24 cellular contexts compared by ENCODE assay signal in genomic region chr5:177547736-177548135, GRCh38. TPM values are rescaled to one million over a fixed set of nuclear protein-coding genes. Genes with fewer than 3 reads are reported as not detected.
DNase-seq lines count a peak whose midpoint lies in the region; TF ChIP-seq lines count a peak whose summit lies in the region.
"Had no signal": no experiment of that assay in that cellular context is flagged by ENCODE, and none has a peak within 500 bp of the region (broad histone marks: within the 10 kb centered on the region; RNA-seq: fewer than 3 reads in every experiment).

No MANE protein-coding gene starts in this region.

- POLR2A ChIA-PET in Caco-2 (lab: Charles Lee) (no interaction called here), A673 (lab: Charles Lee; ENCODE audit: low non-redundant PET) (no interaction called here)

- peak overlapping the region in 4 of 8 donors; percentile 2 to 37 (median 16) for H3K27ac ChIP-seq in spleen
- no peak overlapping the region for H3K27ac ChIP-seq in Peyer's patch
- no peak overlapping the region for H3K27ac ChIP-seq in A673 (ENCODE audit: low read depth, low read length, poor library complexity, severe bottlenecking)
- H3K27ac ChIP-seq: neural progenitor cell, thyroid gland had no signal

- H3K27me3 ChIP-seq in Caco-2 (replicated peaks; ENCODE audit: control insufficient read depth, insufficient read depth, low read length): no peaks in the 10 kb centered on the region
- no peaks in the 10 kb centered on the region for H3K27me3 ChIP-seq in spleen (replicated peaks in 1 of 7)
- no peaks in the 10 kb centered on the region for H3K27me3 ChIP-seq in Peyer's patch
- H3K27me3 ChIP-seq in A673 (replicated peaks; ENCODE audit: insufficient read depth, low read depth, low read length, poor library complexity): no peaks in the 10 kb centered on the region
- H3K27me3 ChIP-seq: neural progenitor cell, thyroid gland had no signal

- H3K36me3 Mint-ChIP-seq in Caco-2 (ENCODE audit: insufficient read depth, unreplicated experiment): peaks cover 25% of the 10 kb centered on the region
- H3K36me3 Mint-ChIP-seq in brain: peaks cover 46% of the 10 kb centered on the region

- H3K9me3 ChIP-seq in Caco-2 (no peaks in the 10 kb centered on the region), spleen (no peaks in the 10 kb centered on the region), Peyer's patch (no peaks in the 10 kb centered on the region), A673 (ENCODE audit: low read depth, low read length, poor library complexity, severe bottlenecking) (no peaks in the 10 kb centered on the region)
- H3K9me3 ChIP-seq: thyroid gland had no signal

- BruUV-seq in Caco-2 (replicated peaks; lab: Mats Ljungman, UMichigan): no TSS peak
- BruUV-seq in A673 (replicated peaks; lab: Mats Ljungman, UMichigan): no TSS peak

- intact Hi-C loops in Caco-2 (cut with micrococcal nuclease; ENCODE audit: unreplicated experiment) (no loop called here), spleen (cut with DNase I; ENCODE audit: low total_unique reads) (no loop called here), A673 (cut with micrococcal nuclease; ENCODE audit: unreplicated experiment) (no loop called here)

- TF ChIP-seq POLR2A in spleen (IDR thresholded peaks at IDR 0.05) (no peak), Peyer's patch (IDR thresholded peaks at IDR 0.05) (no peak)

- H3K4me1 ChIP-seq in Caco-2 (peaks cover 14% of the 10 kb centered on the region), spleen (peaks cover 14 to 94% (median 54%) of the 10 kb centered on the region in 6 donors), Peyer's patch (peaks cover 0 to 24% (median under 1%) of the 10 kb centered on the region in 4 donors), A673 (ENCODE audit: insufficient read depth, low read length, poor library complexity, severe bottlenecking) (peaks cover 20% of the 10 kb centered on the region)

- H3K36me3 ChIP-seq in Caco-2 (ENCODE audit: control insufficient read depth, insufficient read depth, low read length): peaks cover 2% of the 10 kb centered on the region
- H3K36me3 ChIP-seq in spleen: peaks cover 0 to 45% (median 6%) of the 10 kb centered on the region in 6 donors
- H3K36me3 ChIP-seq in Peyer's patch: peaks cover 0 to 12% (median 0%) of the 10 kb centered on the region in 3 donors
- peaks cover 12% of the 10 kb centered on the region for H3K36me3 ChIP-seq in A673 (ENCODE audit: insufficient read depth, low read length, poor library complexity, severe bottlenecking)
- H3K36me3 ChIP-seq: neural progenitor cell, thyroid gland had no signal

- WGBS in spleen, 5 donors: 63 to 86% (median 71%) methylated on average over 3 of the region's 3 CpGs

- CTCF ChIA-PET in Caco-2 (lab: Charles Lee) (no interaction called here), A673 (lab: Charles Lee) (no interaction called here)

- H3K4me1 Mint-ChIP-seq in Caco-2 (ENCODE audit: low read depth, unreplicated experiment): peaks cover 22% of the 10 kb centered on the region
- peaks cover 87% of the 10 kb centered on the region for H3K4me1 Mint-ChIP-seq in brain

- peak overlapping the region; percentile 33 for H3K27ac Mint-ChIP-seq in Caco-2 (ENCODE audit: unreplicated experiment)
- H3K27ac Mint-ChIP-seq in brain: peak overlapping the region in 4 of 5 experiments; percentile 53 to 87 (median 72)
- H3K27ac Mint-ChIP-seq: activated B cell treated with CpG ODN at 0.5 μM for 24 hours; activated CD4-positive, alpha-beta memory T cell treated with anti-CD3 and anti-CD28 coated beads for 36 hours; mesothelial cell of epicardium; neural progenitor cell had no signal

- no peak for TF ChIP-seq CTCF in Caco-2 (IDR thresholded peaks at IDR 0.05; ENCODE audit: insufficient read depth in 1 of 2, low read depth in 1 of 2, low read length in 1 of 2, severe bottlenecking in 1 of 2, unreplicated experiment in 1 of 2)
- no peak for TF ChIP-seq CTCF in brain (conservative IDR thresholded peaks at IDR 0.05)
- TF ChIP-seq CTCF in spleen (IDR thresholded peaks at IDR 0.05 in 8 of 11, conservative IDR thresholded peaks at IDR 0.05 in 3 of 11): no peak
- TF ChIP-seq CTCF in Peyer's patch (IDR thresholded peaks at IDR 0.05): no peak
- no peak for TF ChIP-seq CTCF in A673 (conservative IDR thresholded peaks at IDR 0.05; ENCODE audit: low read depth, low read length)

- no peaks in the 10 kb centered on the region for H3K9me3 Mint-ChIP-seq in Caco-2 (ENCODE audit: unreplicated experiment)
- H3K9me3 Mint-ChIP-seq in brain: peaks cover 0 to 6% (median 0%) of the 10 kb centered on the region in 5 experiments
- H3K9me3 Mint-ChIP-seq: activated B cell treated with CpG ODN at 0.5 μM for 24 hours; activated CD4-positive, alpha-beta memory T cell treated with anti-CD3 and anti-CD28 coated beads for 36 hours; H9; mesothelial cell of epicardium; neural progenitor cell had no signal

- H3K4me3 ChIP-seq in Caco-2 (ENCODE audit: low read depth, low read length): no peak overlapping the region
- H3K4me3 ChIP-seq in spleen: no peak overlapping the region
- no peak overlapping the region for H3K4me3 ChIP-seq in Peyer's patch
- no peak overlapping the region for H3K4me3 ChIP-seq in A673 (ENCODE audit: low read depth, low read length, poor library complexity, severe bottlenecking)
- H3K4me3 ChIP-seq: neural progenitor cell, thyroid gland had no signal

- no peaks in the 10 kb centered on the region for H3K27me3 Mint-ChIP-seq in Caco-2 (ENCODE audit: insufficient read depth, unreplicated experiment)
- no peaks in the 10 kb centered on the region for H3K27me3 Mint-ChIP-seq in brain
- H3K27me3 Mint-ChIP-seq: activated B cell treated with CpG ODN at 0.5 μM for 24 hours; activated CD4-positive, alpha-beta memory T cell treated with anti-CD3 and anti-CD28 coated beads for 36 hours had no signal

- DNase-seq in Caco-2 (no peak), myocyte (ENCODE audit: low read depth) (peak; percentile 53), spleen (peak; percentile 12), Peyer's patch (no peak), A673 (ENCODE audit: low spot score) (no peak), GF-D8 (lab: John Stamatoyannopoulos, UW) (no peak), NCI-H2171 treated with DMSO at 0.1 percent for 48 hours (lab: John Stamatoyannopoulos, UW) (no peak)
- DNase-seq: activated B cell treated with CpG ODN at 0.5 μM for 24 hours; activated CD4-positive, alpha-beta memory T cell treated with anti-CD3 and anti-CD28 coated beads for 36 hours; activated naive CD4-positive, alpha-beta T cell; DMS79 treated with DMSO at 0.1 percent for 48 hours; H9; Karpas-422; left colon; NCI-H1048; NCI-H446 treated with DMSO at 0.1 percent for 48 hours; retina; stimulated activated CD4-positive, alpha-beta T cell treated with anti-CD3 and anti-CD28 coated beads, Interleukin-15, amount 100 ng/mL, for 24 hours; T-helper 9 cell; thyroid gland had no signal

- H3K4me3 Mint-ChIP-seq in Caco-2 (ENCODE audit: unreplicated experiment): no peak overlapping the region
- H3K4me3 Mint-ChIP-seq in brain: peak overlapping the region in 1 of 5 experiments; percentile 44
- H3K4me3 Mint-ChIP-seq: activated B cell treated with CpG ODN at 0.5 μM for 24 hours; activated CD4-positive, alpha-beta memory T cell treated with anti-CD3 and anti-CD28 coated beads for 36 hours; H9; mesothelial cell of epicardium; neural progenitor cell had no signal

RNA-seq across cellular contexts. Expression of gene FAM193B, which starts 6.6 kb away (rescaled TPM):
- total RNA-seq in Caco-2 (2022): 72.9 and 82.7 TPM in 2 replicates
- 21.6 TPM for polyA plus RNA-seq in brain (ENCODE audit: insufficient read depth, low read depth, low replicate concordance)
- total RNA-seq in myocyte: 33.5 and 42.0 TPM in 2 replicates
- polyA plus RNA-seq in myocyte (2012): 70.4 TPM
- 100 to 1,000 TPM in 5 of 7 donors, 10 to 100 TPM in 2; 86.9 to 155 (median 116) TPM for total RNA-seq in spleen
- 100 to 1,000 TPM; 145 to 364 (median 348) TPM for polyA plus RNA-seq in spleen
- 100 to 1,000 TPM in 3 of 4 donors, 10 to 100 TPM in 1; 77.1 to 205 (median 177) TPM for total RNA-seq in Peyer's patch
- total RNA-seq in A673 (2021): 43.8 and 53.5 TPM in 2 replicates

RNA-seq across cellular contexts. Expression of gene DDX41, which starts 31.0 kb away (rescaled TPM):
- 116 and 137 TPM in 2 replicates for total RNA-seq in Caco-2 (2022)
- 231 TPM for polyA plus RNA-seq in brain (ENCODE audit: insufficient read depth, low read depth, low replicate concordance)
- total RNA-seq in myocyte: 87.2 and 112 TPM in 2 replicates
- 299 TPM for polyA plus RNA-seq in myocyte (2012)
- total RNA-seq in spleen: 100 to 1,000 TPM in 2 of 7 donors, 10 to 100 TPM in 5; 68.9 to 126 (median 91.8) TPM
- 10 to 100 TPM; 68.9 to 99.4 (median 92.9) TPM for polyA plus RNA-seq in spleen
- total RNA-seq in Peyer's patch: 100 to 1,000 TPM; 103 to 168 (median 118) TPM
- 82.3 and 87.7 TPM in 2 replicates for total RNA-seq in A673 (2021)

RNA-seq across cellular contexts. Expression of gene DOK3, which starts 38.1 kb away (rescaled TPM):
- total RNA-seq in Caco-2 (2022) (7.9 and 10.1 TPM in 2 replicates), myocyte (21.7 and 29.3 TPM in 2 replicates), spleen (100 to 1,000 TPM; 111 to 231 (median 149) TPM), Peyer's patch (10 to 100 TPM in 1 of 4 donors, 1 to 10 TPM in 3; 2.1 to 52.0 (median 5.5) TPM), A673 (2021) (13.1 and 15.0 TPM in 2 replicates)
- polyA plus RNA-seq in brain (ENCODE audit: insufficient read depth, low read depth, low replicate concordance) (1.8 TPM), spleen (100 to 1,000 TPM in 1 of 3 donors, 10 to 100 TPM in 2; 69.9 to 144 (median 98.4) TPM)
- polyA plus RNA-seq in myocyte (2012): 13.7 TPM
- total RNA-seq: RPMI7951 had no signal

RNA-seq across cellular contexts. Expression of gene TMED9, which starts 44.3 kb away (rescaled TPM):
- total RNA-seq in Caco-2 (2022): 236 and 240 TPM in 2 replicates
- 92.1 TPM for polyA plus RNA-seq in brain (ENCODE audit: insufficient read depth, low read depth, low replicate concordance)
- total RNA-seq in myocyte: 125 and 146 TPM in 2 replicates
- 602 TPM for polyA plus RNA-seq in myocyte (2012)
- 100 to 1,000 TPM in 4 of 7 donors, 10 to 100 TPM in 3; 72.0 to 126 (median 110) TPM for total RNA-seq in spleen
- 10 to 100 TPM; 52.6 to 96.9 (median 91.9) TPM for polyA plus RNA-seq in spleen
- total RNA-seq in Peyer's patch: 10 to 100 TPM; 39.6 to 65.6 (median 52.5) TPM
- 88.6 and 90.1 TPM in 2 replicates for total RNA-seq in A673 (2021)

RNA-seq across cellular contexts. Expression of gene PDLIM7, which starts 50.3 kb away (rescaled TPM):
- total RNA-seq in Caco-2 (2022) (49.1 and 56.8 TPM in 2 replicates), myocyte (302 and 340 TPM in 2 replicates), spleen (100 to 1,000 TPM in 3 of 7 donors, 10 to 100 TPM in 4; 44.8 to 220 (median 86.4) TPM), Peyer's patch (100 to 1,000 TPM in 1 of 4 donors, 10 to 100 TPM in 3; 17.4 to 137 (median 23.3) TPM), A673 (2021) (116 and 132 TPM in 2 replicates)
- polyA plus RNA-seq in brain (ENCODE audit: insufficient read depth, low read depth, low replicate concordance) (20.1 TPM), spleen (100 to 1,000 TPM in 1 of 3 donors, 10 to 100 TPM in 2; 42.5 to 125 (median 59.2) TPM)
- polyA plus RNA-seq in myocyte (2012): 616 TPM

Comparison
In these comparisons a context has a peak if more than half of its experiments do, and no peak if none do; other contexts are left out.
1. DNase-seq: peak in myocyte (single experiment) and spleen (single experiment); none in Caco-2 (0 of 2), Peyer's patch (0 of 3), A673 (single experiment), GF-D8 (single experiment) and NCI-H2171 treated with DMSO at 0.1 percent for 48 hours (single experiment).